25 cellular contexts compared by ENCODE assay signal in genomic region chr5:96112703-96113102, GRCh38.
A peak's percentile ranks its signal among the peaks of the same experiment; 100 is the strongest.
DNase-seq lines count a peak whose midpoint lies in the region; ATAC-seq, FAIRE-seq and TF ChIP-seq lines count a peak whose summit lies in the region.
"Had no signal": no experiment of that assay in that cellular context is flagged by ENCODE, and none has a peak within 500 bp of the region (broad histone marks: within the 10 kb centered on the region; RNA-seq: fewer than 3 reads in every experiment).

No MANE protein-coding gene starts in this region.

- H3K27me3 Mint-ChIP-seq in mesothelial cell of epicardium (ENCODE audit: low read depth), result no peaks in the 10 kb centered on the region
- H3K27me3 Mint-ChIP-seq: IgD-negative memory B cell had no signal

- H3K9me3 ChIP-seq in SK-N-SH, result no peaks in the 10 kb centered on the region
- H3K9me3 ChIP-seq in keratinocyte (ENCODE audit: control insufficient read depth, low read depth, low read length), result no peaks in the 10 kb centered on the region
- no peaks in the 10 kb centered on the region for H3K9me3 ChIP-seq in osteoblast (ENCODE audit: low read depth, low read length)

- POLR2A ChIA-PET in SK-N-SH (lab: Yijun Ruan, JAX), result no interaction called here

- H3K9ac ChIP-seq in SK-N-SH (no peak overlapping the region), keratinocyte (ENCODE audit: control insufficient read depth, extremely low read depth, insufficient read depth, low read length) (no peak overlapping the region)

- no peaks in the 10 kb centered on the region for H3K9me3 Mint-ChIP-seq in mesothelial cell of epicardium
- H3K9me3 Mint-ChIP-seq: CD4-positive, alpha-beta memory T cell had no signal

- H3K4me1 ChIP-seq in SK-N-SH (ENCODE audit: control insufficient read depth in 1 of 2, insufficient read depth in 2 of 2, low read depth in 1 of 2, low read length in 1 of 2) (peaks cover 0 to 2% of the 10 kb centered on the region in 2 experiments; a peak in 1 of 4 replicates), keratinocyte (ENCODE audit: control insufficient read depth, extremely low read depth, insufficient read depth, low read length) (peaks cover 30% of the 10 kb centered on the region), osteoblast (ENCODE audit: insufficient read depth, low read length) (peaks cover under 1% of the 10 kb centered on the region)
- H3K4me1 ChIP-seq: SJCRH30 had no signal

- WGBS in SK-N-SH (ENCODE audit: low lambda C conversion rate), result 100% methylated on average over 2 of the region's 2 CpGs

- dilution Hi-C loops in keratinocyte (cut with MboI; ENCODE audit: extremely low pct_ligation_motif_present, low sequenced_read_pairs), result no loop called here

- H3K27ac ChIP-seq in SK-N-SH (ENCODE audit: low read depth in 2 of 2, low read length in 1 of 2) (no peak overlapping the region), keratinocyte (ENCODE audit: control insufficient read depth, insufficient read depth, low read length) (no peak overlapping the region), osteoblast (ENCODE audit: low read depth, low read length) (no peak overlapping the region)
- H3K27ac ChIP-seq: HL-60, SJCRH30 had no signal

- no peaks in the 10 kb centered on the region for H3K36me3 ChIP-seq in SK-N-SH (replicated peaks in 1 of 2; ENCODE audit: control insufficient read depth in 1 of 2, insufficient read depth in 2 of 2, low read length in 1 of 2)
- H3K36me3 ChIP-seq in keratinocyte (ENCODE audit: control insufficient read depth in 2 of 2, extremely low read depth in 1 of 2, insufficient read depth in 2 of 2, low read length in 2 of 2), result no peaks in the 10 kb centered on the region
- H3K36me3 ChIP-seq in osteoblast (ENCODE audit: insufficient read depth, low read length), result no peaks in the 10 kb centered on the region
- H3K36me3 ChIP-seq: SJCRH30 had no signal

- H3K9me2 ChIP-seq in SK-N-SH, result no peaks in the 10 kb centered on the region

- no peak overlapping the region for H3K4me3 Mint-ChIP-seq in mesothelial cell of epicardium
- H3K4me3 Mint-ChIP-seq: B cell; CD4-positive, alpha-beta memory T cell; IgD-negative memory B cell had no signal

- H4K20me1 ChIP-seq in SK-N-SH (ENCODE audit: insufficient read depth) (no peaks in the 10 kb centered on the region), keratinocyte (ENCODE audit: control insufficient read depth, extremely low read depth, insufficient read depth, low read length) (no peaks in the 10 kb centered on the region), osteoblast (ENCODE audit: insufficient read depth, low read length) (no peaks in the 10 kb centered on the region)

- no peak for TF ChIP-seq EP300 in SK-N-SH (IDR thresholded peaks at IDR 0.05; ENCODE audit: borderline replicate concordance in 1 of 2, low read depth in 1 of 2, low read length in 1 of 2)

- H3K36me3 Mint-ChIP-seq in mesothelial cell of epicardium, result no peaks in the 10 kb centered on the region
- H3K36me3 Mint-ChIP-seq: CD4-positive, alpha-beta memory T cell had no signal

- CTCF ChIA-PET in SK-N-SH (lab: Yijun Ruan, JAX), result no interaction called here

- H3F3A ChIP-seq in SK-N-SH (replicated peaks; ENCODE audit: insufficient read depth), result no peaks in the 10 kb centered on the region

- H3K4me2 ChIP-seq in SK-N-SH (no peak overlapping the region), keratinocyte (ENCODE audit: control insufficient read depth, extremely low read depth, insufficient read depth, low read depth, low read length) (no peak overlapping the region), osteoblast (ENCODE audit: insufficient read depth, low read length) (no peak overlapping the region)

- H3K27ac Mint-ChIP-seq in mesothelial cell of epicardium, result no peak overlapping the region
- H3K27ac Mint-ChIP-seq: B cell; CD4-positive, alpha-beta memory T cell; IgD-negative memory B cell had no signal

- peaks cover 10% of the 10 kb centered on the region for H3K4me1 Mint-ChIP-seq in mesothelial cell of epicardium
- H3K4me1 Mint-ChIP-seq: B cell, IgD-negative memory B cell had no signal

- TF ChIP-seq CTCF in SK-N-SH (IDR thresholded peaks at IDR 0.05) (no peak), keratinocyte (optimal IDR thresholded peaks at IDR 0.05 in 1 of 3, IDR thresholded peaks at IDR 0.05 in 1 of 3, conservative IDR thresholded peaks at IDR 0.05 in 1 of 3; ENCODE audit: extremely low read depth in 1 of 3, insufficient read depth in 2 of 3, low read length in 3 of 3) (no peak), osteoblast (IDR thresholded peaks at IDR 0.05; ENCODE audit: extremely low read depth, low read depth, low read length) (no peak), mesothelial cell of epicardium (IDR thresholded peaks at IDR 0.05; ENCODE audit: unreplicated experiment) (no peak)

- H3K79me2 ChIP-seq in SK-N-SH (ENCODE audit: insufficient read depth), result no peaks in the 10 kb centered on the region
- no peaks in the 10 kb centered on the region for H3K79me2 ChIP-seq in keratinocyte (ENCODE audit: control insufficient read depth, insufficient read depth, low read length)
- H3K79me2 ChIP-seq in osteoblast (ENCODE audit: insufficient read depth, low read length), result no peaks in the 10 kb centered on the region

- no peak overlapping the region for H3K4me3 ChIP-seq in SK-N-SH (ENCODE audit: low read depth in 2 of 2, low read length in 1 of 2)
- H3K4me3 ChIP-seq in keratinocyte (ENCODE audit: control insufficient read depth in 2 of 3, extremely low read depth in 1 of 3, insufficient read depth in 2 of 3, low read depth in 1 of 3, low read length in 3 of 3), result no peak overlapping the region
- no peak overlapping the region for H3K4me3 ChIP-seq in osteoblast (ENCODE audit: insufficient read depth, low read length)
- H3K4me3 ChIP-seq: GM12878, SJCRH30 had no signal

- peak; percentile 5 for FAIRE-seq in keratinocyte (lab: Jason Lieb, UNC)
- FAIRE-seq: GM12878, GM18507, H1 had no signal

- no peak for TF ChIP-seq RAD21 in SK-N-SH (IDR thresholded peaks at IDR 0.05; ENCODE audit: low read length)

- ATAC-seq in SK-N-SH treated with all-trans-retinoic acid at 6 μM for 48 hours, result no peak
- ATAC-seq: GM12878 had no signal

- no peak overlapping the region for H2AFZ ChIP-seq in SK-N-SH (ENCODE audit: low read depth)
- no peak overlapping the region for H2AFZ ChIP-seq in keratinocyte (ENCODE audit: control insufficient read depth, low read length)
- H2AFZ ChIP-seq in osteoblast (ENCODE audit: low read length), result no peak overlapping the region

- no peaks in the 10 kb centered on the region for H3K27me3 ChIP-seq in SK-N-SH (ENCODE audit: insufficient read depth)
- H3K27me3 ChIP-seq in keratinocyte (ENCODE audit: control insufficient read depth, extremely low read depth, insufficient read depth, low read length), result no peaks in the 10 kb centered on the region
- H3K27me3 ChIP-seq in osteoblast (ENCODE audit: insufficient read depth, low read length), result no peaks in the 10 kb centered on the region
- H3K27me3 ChIP-seq: SJCRH30 had no signal

- H3K9me1 ChIP-seq in keratinocyte (ENCODE audit: control insufficient read depth, extremely low read depth, insufficient read depth, low read length), result no peaks in the 10 kb centered on the region

- DNase-seq in SK-N-SH (no peak), amniotic epithelial cell (ENCODE audit: low read depth) (peak; percentile 21), keratinocyte (ENCODE audit: low read depth, low spot score) (no peak), DMS79 (lab: John Stamatoyannopoulos, UW) (no peak), osteoblast (ENCODE audit: insufficient read length, low spot score, missing footprints) (no peak), mesothelial cell of epicardium (ENCODE audit: low spot score in 2 of 2, unreplicated experiment in 2 of 2) (no peak), midbrain (lab: John Stamatoyannopoulos, UW) (no peak)
- DNase-seq: 8988T; Calu3; CD4-positive, alpha-beta memory T cell; EL; MM.1S; NCI-H1092; NCI-H1436 treated with DMSO at 0.1 percent for 48 hours; NCI-H2029; NCI-H345; NCI-H524 treated with DMSO at 0.1 percent for 48 hours; SJCRH30 had no signal

TF ChIP-seq in SK-N-SH treated with all-trans-retinoic acid at 6 μM for 48 hours, 23 proteins besides CTCF, POLR2A, EP300 and RAD21 (continues in another document):
- TF ChIP-seq RARB (CRISPR knock-in tag; IDR thresholded peaks at IDR 0.05) (no peak), TSHZ2 (CRISPR knock-in tag; IDR thresholded peaks at IDR 0.05) (no peak), BACH2 (CRISPR knock-in tag; IDR thresholded peaks at IDR 0.05; ENCODE audit: borderline replicate concordance) (no peak), ZNF565 (CRISPR knock-in tag; conservative IDR thresholded peaks at IDR 0.05; ENCODE audit: low read depth) (no peak), ZNF8 (CRISPR knock-in tag; IDR thresholded peaks at IDR 0.05) (no peak), GLIS3 (CRISPR knock-in tag; IDR thresholded peaks at IDR 0.05) (no peak), ESRRG (CRISPR knock-in tag; IDR thresholded peaks at IDR 0.05) (no peak), CSDC2 (CRISPR knock-in tag; IDR thresholded peaks at IDR 0.05) (no peak), ZFP3 (CRISPR knock-in tag; IDR thresholded peaks at IDR 0.05) (no peak), ZC3H10 (CRISPR knock-in tag; IDR thresholded peaks at IDR 0.05) (no peak), SNAI2 (CRISPR knock-in tag; IDR thresholded peaks at IDR 0.05) (no peak)
